ENCODE assay signal across 9 cellular contexts in genomic region chr3:28667646-28668376, GRCh38.
DNase-seq lines count a peak whose midpoint lies in the region; ATAC-seq and TF ChIP-seq lines count a peak whose summit lies in the region.
"Had no signal": no experiment of that assay in that cellular context is flagged by ENCODE, and none has a peak within 500 bp of the region (broad histone marks: within the 10 kb centered on the region; RNA-seq: fewer than 3 reads in every experiment).

No MANE protein-coding gene starts in this region.

- H3K27ac ChIP-seq in suprapubic skin, result no peak overlapping the region

- TF ChIP-seq POLR2A in suprapubic skin (IDR thresholded peaks at IDR 0.05), result no peak

- 39% methylated on average over 4 of the region's 4 CpGs for WGBS in suprapubic skin

- H3K4me3 Mint-ChIP-seq in naive thymus-derived CD8-positive, alpha-beta T cell, result no peak overlapping the region
- H3K4me3 Mint-ChIP-seq: activated naive CD4-positive, alpha-beta T cell treated with anti-CD3 and anti-CD28 coated beads, Interleukin-2, amount 50 U/mL, for 24 hours had no signal

- TF ChIP-seq CTCF in epithelial cell of esophagus (IDR thresholded peaks at IDR 0.05; ENCODE audit: insufficient read depth, low read depth, low read length, missing control alignments) (peak; percentile 92), suprapubic skin (IDR thresholded peaks at IDR 0.05) (peak; percentile 49 to 75)

- peaks cover 2 to 8% (median 5%) of the 10 kb centered on the region in 5 donors for H3K27me3 Mint-ChIP-seq in naive thymus-derived CD8-positive, alpha-beta T cell

- H3K9me3 Mint-ChIP-seq in naive thymus-derived CD8-positive, alpha-beta T cell, result no peaks in the 10 kb centered on the region
- H3K9me3 Mint-ChIP-seq: activated naive CD4-positive, alpha-beta T cell treated with anti-CD3 and anti-CD28 coated beads, Interleukin-2, amount 50 U/mL, for 24 hours had no signal

- no peaks in the 10 kb centered on the region for H3K4me1 Mint-ChIP-seq in naive thymus-derived CD8-positive, alpha-beta T cell
- H3K4me1 Mint-ChIP-seq: activated naive CD4-positive, alpha-beta T cell treated with anti-CD3 and anti-CD28 coated beads, Interleukin-2, amount 50 U/mL, for 24 hours had no signal

- H3K27ac Mint-ChIP-seq in naive thymus-derived CD8-positive, alpha-beta T cell, result no peak overlapping the region
- H3K27ac Mint-ChIP-seq: activated naive CD4-positive, alpha-beta T cell treated with anti-CD3 and anti-CD28 coated beads, Interleukin-2, amount 50 U/mL, for 24 hours had no signal

- no peaks in the 10 kb centered on the region for H3K9me3 ChIP-seq in suprapubic skin

- no peaks in the 10 kb centered on the region for H3K4me1 ChIP-seq in suprapubic skin

- H3K36me3 Mint-ChIP-seq in naive thymus-derived CD8-positive, alpha-beta T cell, result no peaks in the 10 kb centered on the region
- H3K36me3 Mint-ChIP-seq: activated naive CD4-positive, alpha-beta T cell treated with anti-CD3 and anti-CD28 coated beads, Interleukin-2, amount 50 U/mL, for 24 hours had no signal

- no peak overlapping the region for H3K4me3 ChIP-seq in epithelial cell of esophagus (ENCODE audit: low read length)
- H3K4me3 ChIP-seq in suprapubic skin, result no peak overlapping the region

- TF ChIP-seq EP300 in suprapubic skin (IDR thresholded peaks at IDR 0.05), result no peak

- DNase-seq in COLO668 (lab: John Stamatoyannopoulos, UW; ENCODE audit: unreplicated experiment), result peak; percentile 54
- DNase-seq in GM19240 (ENCODE audit: insufficient read length, low spot score), result peak; percentile 9
- peak; percentile 48 for DNase-seq in NCI-H510A treated with DMSO at 0.1 percent for 48 hours (lab: John Stamatoyannopoulos, UW)
- peak; percentile 25 for DNase-seq in activated CD4-positive, alpha-beta T cell treated with anti-CD3 and anti-CD28 coated beads, Interleukin-2, amount 50 U/mL, for 1 hour
- peak; percentile 71 for DNase-seq in epithelial cell of esophagus (ENCODE audit: low read depth)
- DNase-seq in naive thymus-derived CD8-positive, alpha-beta T cell, result peak in 8 of 10 donors; percentile 2 to 31 (median 18)
- DNase-seq in suprapubic skin (ENCODE audit: low spot score in 2 of 2), result no peak

- ATAC-seq in HG03175 (IDR thresholded peaks at IDR 0.05; ENCODE audit: unreplicated experiment), result peak; percentile 96
- no peak for ATAC-seq in naive thymus-derived CD8-positive, alpha-beta T cell

- H3K27me3 ChIP-seq in suprapubic skin, result no peaks in the 10 kb centered on the region

- POLR2A ChIA-PET in naive thymus-derived CD8-positive, alpha-beta T cell (lab: Charles Lee), result no interaction called here

- no peaks in the 10 kb centered on the region for H3K36me3 ChIP-seq in suprapubic skin

Comparison
In these comparisons a context has a peak if more than half of its experiments do, and no peak if none do; other contexts are left out.
1. DNase-seq: peak in COLO668 (single experiment), GM19240 (single experiment), NCI-H510A treated with DMSO at 0.1 percent for 48 hours (single experiment), activated CD4-positive, alpha-beta T cell treated with anti-CD3 and anti-CD28 coated beads, Interleukin-2, amount 50 U/mL, for 1 hour (single experiment), epithelial cell of esophagus (single experiment) and naive thymus-derived CD8-positive, alpha-beta T cell (8 of 10); none in suprapubic skin (0 of 2).